22 cellular contexts compared by ENCODE assay signal in the genomic region with DNA sequence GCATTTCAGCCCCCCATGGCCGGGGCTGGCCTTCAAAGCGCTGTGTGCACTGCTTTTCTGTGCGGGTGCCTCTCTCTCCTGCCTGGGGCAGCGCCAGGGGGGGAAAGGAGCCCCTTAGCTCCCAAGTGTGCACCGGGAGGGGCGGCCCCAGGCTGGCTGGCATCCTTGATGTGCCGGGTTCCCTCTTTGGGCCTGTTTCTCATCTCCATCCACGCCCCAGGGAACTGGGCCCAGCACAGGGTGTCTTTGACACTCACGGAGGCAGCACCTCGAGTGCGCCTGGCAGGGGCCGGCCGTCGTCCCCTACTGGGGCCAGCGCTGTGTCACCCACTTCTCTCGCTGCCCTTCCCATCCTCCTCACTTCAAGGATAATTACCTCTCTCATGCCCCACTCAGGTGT.
DNase-seq lines count a peak whose midpoint lies in the region; ATAC-seq and TF ChIP-seq lines count a peak whose summit lies in the region.
"Had no signal": no experiment of that assay in that cellular context is flagged by ENCODE, and none has a peak within 500 bp of the region (broad histone marks: within the 10 kb centered on the region; RNA-seq: fewer than 3 reads in every experiment).

No MANE protein-coding gene starts in this region.

- peaks cover 7 to 25% of the 10 kb centered on the region in 2 donors for H3K27me3 Mint-ChIP-seq in natural killer cell treated with Interleukin-12 subunit alpha and Interleukin-12 subunit beta and Interleukin-15 and Interleukin-18, amount 100 ng/mL, for 72 hours
- H3K27me3 Mint-ChIP-seq: CD4-positive, alpha-beta T cell had no signal

- intact Hi-C loops in sigmoid colon (cut with DNase I) (no loop called here), upper lobe of right lung (cut with DNase I) (no loop called here)

- no peak for TF ChIP-seq CTCF in sigmoid colon (IDR thresholded peaks at IDR 0.05)
- no peak for TF ChIP-seq CTCF in upper lobe of right lung (IDR thresholded peaks at IDR 0.05)

- no peak for TF ChIP-seq EP300 in sigmoid colon (IDR thresholded peaks at IDR 0.05)

- DNase-seq in activated effector memory CD4-positive, alpha-beta T cell treated with anti-CD3 and anti-CD28 coated beads, Interleukin-2, amount 50 U/mL, for 16 hours: peak; percentile 27
- DNase-seq in activated effector memory CD4-positive, alpha-beta T cell treated with Interleukin-2 at 50 U/mL for 16 hours: no peak
- no peak for DNase-seq in natural killer cell treated with Interleukin-12 subunit alpha and Interleukin-12 subunit beta and Interleukin-15 and Interleukin-18, amount 100 ng/mL, for 72 hours (ENCODE audit: low spot score)
- DNase-seq in sigmoid colon (peak; percentile 55), upper lobe of right lung (no peak), NCI-H526 treated with DMSO at 0.1 percent for 48 hours (lab: John Stamatoyannopoulos, UW) (no peak), globus pallidus (ENCODE audit: low spot score) (no peak)
- DNase-seq: 8988T; ACHN; AML-193; BE2C; Calu3; CD4-positive, alpha-beta T cell; CD8-positive, alpha-beta memory T cell; DMS53; GF-D8; GOT3; H7; HCEC 1CT had no signal

- H3K9me3 ChIP-seq in sigmoid colon: no peaks in the 10 kb centered on the region
- no peaks in the 10 kb centered on the region for H3K9me3 ChIP-seq in upper lobe of right lung
- H3K9me3 ChIP-seq: A549; BE2C; BLaER1 treated with 17β-estradiol and CSF1 and Interleukin-3, amounts not matched to agents 10 nM and 100 nM had no signal

- H3K4me1 ChIP-seq in sigmoid colon (no peaks in the 10 kb centered on the region), upper lobe of right lung (no peaks in the 10 kb centered on the region)
- H3K4me1 ChIP-seq: A549, BE2C had no signal

- H3K36me3 ChIP-seq in sigmoid colon (no peaks in the 10 kb centered on the region), upper lobe of right lung (no peaks in the 10 kb centered on the region)
- H3K36me3 ChIP-seq: BE2C; BLaER1 treated with 17β-estradiol and CSF1 and Interleukin-3, amounts not matched to agents 10 nM and 100 nM had no signal

- no peak overlapping the region for H3K27ac Mint-ChIP-seq in natural killer cell treated with Interleukin-12 subunit alpha and Interleukin-12 subunit beta and Interleukin-15 and Interleukin-18, amount 100 ng/mL, for 72 hours
- H3K27ac Mint-ChIP-seq: CD14-positive monocyte; CD4-positive, alpha-beta T cell; CD8-positive, alpha-beta memory T cell had no signal

- H3K27me3 ChIP-seq in sigmoid colon (no peaks in the 10 kb centered on the region), upper lobe of right lung (peaks cover 2% of the 10 kb centered on the region)
- H3K27me3 ChIP-seq: BLaER1 treated with 17β-estradiol and CSF1 and Interleukin-3, amounts not matched to agents 10 nM and 100 nM had no signal

- no peaks in the 10 kb centered on the region for H3K4me1 Mint-ChIP-seq in natural killer cell treated with Interleukin-12 subunit alpha and Interleukin-12 subunit beta and Interleukin-15 and Interleukin-18, amount 100 ng/mL, for 72 hours (ENCODE audit: low read depth in 2 of 2)
- H3K4me1 Mint-ChIP-seq: CD14-positive monocyte; CD8-positive, alpha-beta memory T cell had no signal

- H3K27ac ChIP-seq in sigmoid colon (no peak overlapping the region), upper lobe of right lung (no peak overlapping the region)
- H3K27ac ChIP-seq: A549; BLaER1 treated with 17β-estradiol and CSF1 and Interleukin-3, amounts not matched to agents 10 nM and 100 nM had no signal

- no peaks in the 10 kb centered on the region for H3K36me3 Mint-ChIP-seq in natural killer cell treated with Interleukin-12 subunit alpha and Interleukin-12 subunit beta and Interleukin-15 and Interleukin-18, amount 100 ng/mL, for 72 hours
- H3K36me3 Mint-ChIP-seq: CD14-positive monocyte; CD8-positive, alpha-beta memory T cell had no signal

- ATAC-seq in natural killer cell treated with Interleukin-12 subunit alpha and Interleukin-12 subunit beta and Interleukin-15 and Interleukin-18, amount 100 ng/mL, for 72 hours: peak; percentile 16 to 36
- ATAC-seq in upper lobe of right lung: peak; percentile 13
- ATAC-seq: A549 had no signal

- no peaks in the 10 kb centered on the region for H3K9me3 Mint-ChIP-seq in natural killer cell treated with Interleukin-12 subunit alpha and Interleukin-12 subunit beta and Interleukin-15 and Interleukin-18, amount 100 ng/mL, for 72 hours
- H3K9me3 Mint-ChIP-seq: CD14-positive monocyte; CD4-positive, alpha-beta T cell had no signal

- H3K4me3 ChIP-seq in sigmoid colon: no peak overlapping the region
- H3K4me3 ChIP-seq in upper lobe of right lung: no peak overlapping the region
- H3K4me3 ChIP-seq: A549; BLaER1 treated with 17β-estradiol and CSF1 and Interleukin-3, amounts not matched to agents 10 nM and 100 nM had no signal

- no peak for TF ChIP-seq POLR2A in sigmoid colon (IDR thresholded peaks at IDR 0.05)

- 79 to 89% methylated on average over 16 of the region's 16 CpGs for WGBS in sigmoid colon, 2 donors

- H3K4me3 Mint-ChIP-seq in natural killer cell treated with Interleukin-12 subunit alpha and Interleukin-12 subunit beta and Interleukin-15 and Interleukin-18, amount 100 ng/mL, for 72 hours: no peak overlapping the region
- H3K4me3 Mint-ChIP-seq: CD14-positive monocyte; CD4-positive, alpha-beta T cell; CD8-positive, alpha-beta memory T cell had no signal

Comparison
In these comparisons a context has a peak if more than half of its experiments do, and no peak if none do; other contexts are left out.
1. DNase-seq: peak in activated effector memory CD4-positive, alpha-beta T cell treated with anti-CD3 and anti-CD28 coated beads, Interleukin-2, amount 50 U/mL, for 16 hours (single experiment) and sigmoid colon (single experiment); none in activated effector memory CD4-positive, alpha-beta T cell treated with Interleukin-2 at 50 U/mL for 16 hours (single experiment), natural killer cell treated with Interleukin-12 subunit alpha and Interleukin-12 subunit beta and Interleukin-15 and Interleukin-18, amount 100 ng/mL, for 72 hours (single experiment), upper lobe of right lung (single experiment), NCI-H526 treated with DMSO at 0.1 percent for 48 hours (single experiment) and globus pallidus (single experiment).